Comparison of ENCODE assay signal across 23 cellular contexts in the genomic region with DNA sequence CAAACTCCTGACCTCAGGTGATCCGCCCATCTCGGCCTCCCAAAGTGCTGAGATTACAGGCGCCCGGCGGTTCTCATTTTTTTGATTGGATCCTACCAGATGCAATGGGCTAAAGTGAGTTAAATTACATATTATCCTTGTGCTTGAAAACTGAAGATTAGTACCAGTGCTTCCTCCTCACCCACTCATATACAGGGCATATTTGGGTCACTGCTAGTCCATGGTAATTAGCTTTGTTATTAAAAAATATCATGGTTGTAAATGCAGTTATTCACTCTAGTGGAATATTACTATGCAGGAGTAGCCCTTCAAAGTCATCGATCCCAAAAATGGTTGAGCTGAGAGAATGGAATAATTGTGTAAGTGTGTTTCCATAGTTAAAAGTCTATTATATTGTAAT. TPM values are rescaled to one million over a fixed set of nuclear protein-coding genes. Genes with fewer than 3 reads are reported as not detected.
DNase-seq lines count a peak whose midpoint lies in the region; ATAC-seq and FAIRE-seq lines count a peak whose summit lies in the region.
"Had no signal": no experiment of that assay in that cellular context is flagged by ENCODE, and none has a peak within 500 bp of the region (broad histone marks: within the 10 kb centered on the region; RNA-seq: fewer than 3 reads in every experiment).

No MANE protein-coding gene starts in this region.

- H3K4me3 ChIP-seq in CD4-positive, CD25-positive, alpha-beta regulatory T cell (ENCODE audit: low read depth, low read length): peak overlapping the region; percentile 70
- H3K4me3 ChIP-seq: gastroesophageal sphincter, K562, right atrium auricular region, testis had no signal

- peaks cover 63 to 88% (median 74%) of the 10 kb centered on the region in 4 donors for H3K4me1 Mint-ChIP-seq in CD4-positive, CD25-positive, alpha-beta regulatory T cell
- peaks cover 77% of the 10 kb centered on the region for H3K4me1 Mint-ChIP-seq in activated naive CD8-positive, alpha-beta T cell treated with anti-CD3 and anti-CD28 coated beads for 36 hours

- peak overlapping the region; percentile 67 to 92 (median 80) for H3K27ac Mint-ChIP-seq in CD4-positive, CD25-positive, alpha-beta regulatory T cell
- H3K27ac Mint-ChIP-seq in activated naive CD8-positive, alpha-beta T cell treated with anti-CD3 and anti-CD28 coated beads for 36 hours: peak overlapping the region; percentile 90
- H3K27ac Mint-ChIP-seq: dendritic cell treated with granulocyte-macrophage colony-stimulating factor and Interleukin-4, amounts not matched to agents 40 ng/mL and 50 ng/mL, for 4 days had no signal

- H3K27me3 Mint-ChIP-seq in CD4-positive, CD25-positive, alpha-beta regulatory T cell: no peaks in the 10 kb centered on the region
- H3K27me3 Mint-ChIP-seq in activated naive CD8-positive, alpha-beta T cell treated with anti-CD3 and anti-CD28 coated beads for 36 hours: no peaks in the 10 kb centered on the region
- H3K27me3 Mint-ChIP-seq: dendritic cell treated with granulocyte-macrophage colony-stimulating factor and Interleukin-4, amounts not matched to agents 40 ng/mL and 50 ng/mL, for 4 days had no signal

- no peaks in the 10 kb centered on the region for H3K9me3 ChIP-seq in CD4-positive, CD25-positive, alpha-beta regulatory T cell (ENCODE audit: control insufficient read depth in 2 of 2, low read length in 2 of 2)
- H3K9me3 ChIP-seq: gastroesophageal sphincter, right atrium auricular region, testis had no signal

- no peak for ATAC-seq in CD4-positive, CD25-positive, alpha-beta regulatory T cell (ENCODE audit: low read depth in 2 of 2)
- ATAC-seq in GM18870 (IDR thresholded peaks at IDR 0.05; ENCODE audit: unreplicated experiment) (peak; percentile 13), HG02759 (IDR thresholded peaks at IDR 0.05; ENCODE audit: unreplicated experiment) (peak; percentile 32), GM21619 (IDR thresholded peaks at IDR 0.05; ENCODE audit: unreplicated experiment) (no peak)
- ATAC-seq: gastroesophageal sphincter, K562, Panc1, SK-N-SH treated with all-trans-retinoic acid at 6 μM for 48 hours had no signal

- peak overlapping the region; percentile 59 to 91 (median 68) for H3K4me3 Mint-ChIP-seq in CD4-positive, CD25-positive, alpha-beta regulatory T cell
- H3K4me3 Mint-ChIP-seq in activated naive CD8-positive, alpha-beta T cell treated with anti-CD3 and anti-CD28 coated beads for 36 hours: peak overlapping the region; percentile 29
- H3K4me3 Mint-ChIP-seq: dendritic cell treated with granulocyte-macrophage colony-stimulating factor and Interleukin-4, amounts not matched to agents 40 ng/mL and 50 ng/mL, for 4 days had no signal

- DNase-seq in CD4-positive, CD25-positive, alpha-beta regulatory T cell: no peak
- DNase-seq in activated naive CD8-positive, alpha-beta T cell treated with anti-CD3 and anti-CD28 coated beads for 36 hours: no peak
- DNase-seq in AG20443 (ENCODE audit: low spot score) (no peak), urothelium cell line (ENCODE audit: low spot score) (no peak), substantia nigra (lab: John Stamatoyannopoulos, UW) (no peak)
- DNase-seq: activated CD8-positive, alpha-beta memory T cell treated with anti-CD3 and anti-CD28 coated beads for 24 hours; NCI-H1092 treated with DMSO at 0.1 percent for 48 hours; NCI-H2171 treated with DMSO at 0.1 percent for 48 hours; NCI-H82; occipital lobe; testis had no signal

- peaks cover 0 to 2% (median 0%) of the 10 kb centered on the region in 7 donors for H3K9me3 Mint-ChIP-seq in CD4-positive, CD25-positive, alpha-beta regulatory T cell
- H3K9me3 Mint-ChIP-seq in activated naive CD8-positive, alpha-beta T cell treated with anti-CD3 and anti-CD28 coated beads for 36 hours: peaks cover 5% of the 10 kb centered on the region
- H3K9me3 Mint-ChIP-seq: dendritic cell treated with granulocyte-macrophage colony-stimulating factor and Interleukin-4, amounts not matched to agents 40 ng/mL and 50 ng/mL, for 4 days had no signal

- H3K4me1 ChIP-seq in CD4-positive, CD25-positive, alpha-beta regulatory T cell (ENCODE audit: control insufficient read depth, insufficient read depth, low read length, poor library complexity, severe bottlenecking): peaks cover 39% of the 10 kb centered on the region

- peaks cover 14% of the 10 kb centered on the region for H3K36me3 ChIP-seq in CD4-positive, CD25-positive, alpha-beta regulatory T cell (ENCODE audit: control insufficient read depth, insufficient read depth, low read length)
- H3K36me3 ChIP-seq: right atrium auricular region had no signal

- H3K36me3 Mint-ChIP-seq in CD4-positive, CD25-positive, alpha-beta regulatory T cell: peaks cover 29% of the 10 kb centered on the region
- H3K36me3 Mint-ChIP-seq in activated naive CD8-positive, alpha-beta T cell treated with anti-CD3 and anti-CD28 coated beads for 36 hours: peaks cover 67% of the 10 kb centered on the region

- no peak for FAIRE-seq in urothelium cell line (lab: Jason Lieb, UNC)
- FAIRE-seq: H1, K562, TTC549 had no signal

- no peaks in the 10 kb centered on the region for H3K27me3 ChIP-seq in CD4-positive, CD25-positive, alpha-beta regulatory T cell (ENCODE audit: control insufficient read depth, insufficient read depth, low read length)
- H3K27me3 ChIP-seq: gastroesophageal sphincter, right atrium auricular region, testis had no signal

- peak overlapping the region; percentile 69 for H3K27ac ChIP-seq in CD4-positive, CD25-positive, alpha-beta regulatory T cell (ENCODE audit: insufficient read depth, low read length, poor library complexity, severe bottlenecking)
- no peak overlapping the region for H3K27ac ChIP-seq in substantia nigra (ENCODE audit: low read depth, low read length, poor library complexity, severe bottlenecking)
- H3K27ac ChIP-seq: gastroesophageal sphincter, HL-60, right atrium auricular region, testis had no signal

RNA-seq across cellular contexts. Expression of gene ZNF292, which starts 26.5 kb away (rescaled TPM):
- total RNA-seq in CD4-positive, CD25-positive, alpha-beta regulatory T cell: 119 TPM
- polyA plus RNA-seq in CD4-positive, CD25-positive, alpha-beta regulatory T cell: 10 to 100 TPM; 25.6 to 44.1 (median 29.4) TPM
- total RNA-seq in activated naive CD8-positive, alpha-beta T cell treated with anti-CD3 and anti-CD28 coated beads for 36 hours: 10 to 100 TPM; 42.6 to 45.9 TPM

Comparison
In these comparisons a context has a peak if more than half of its experiments do, and no peak if none do; other contexts are left out.
1. ATAC-seq: peak in GM18870 (single experiment) and HG02759 (single experiment); none in CD4-positive, CD25-positive, alpha-beta regulatory T cell (0 of 2) and GM21619 (single experiment).